Comparison of ENCODE assay signal across 9 cellular contexts in genomic region chr13:51959773-51960172, GRCh38. TPM values are rescaled to one million over a fixed set of nuclear protein-coding genes. Genes with fewer than 3 reads are reported as not detected.
DNase-seq lines count a peak whose midpoint lies in the region; ATAC-seq and TF ChIP-seq lines count a peak whose summit lies in the region.
"Had no signal": no experiment of that assay in that cellular context is flagged by ENCODE, and none has a peak within 500 bp of the region (broad histone marks: within the 10 kb centered on the region; RNA-seq: fewer than 3 reads in every experiment).

No MANE protein-coding gene starts in this region.

- ATAC-seq in GM19397 (IDR thresholded peaks at IDR 0.05; ENCODE audit: unreplicated experiment) (peak; percentile 78), HG03060 (IDR thresholded peaks at IDR 0.05; ENCODE audit: low read depth, unreplicated experiment) (peak; percentile 89)

- no peaks in the 10 kb centered on the region for H3K9me3 ChIP-seq in Peyer's patch

- no peaks in the 10 kb centered on the region for H3K27me3 ChIP-seq in Peyer's patch

- TF ChIP-seq CTCF in GM12875 (IDR thresholded peaks at IDR 0.05; ENCODE audit: borderline replicate concordance, insufficient read depth, low read depth, low read length) (peak; percentile 38; the same call in 1 of the 2 replicates), Peyer's patch (IDR thresholded peaks at IDR 0.05) (peak in 2 of 6 experiments; percentile 5 to 22), foreskin fibroblast (IDR thresholded peaks at IDR 0.05; ENCODE audit: low read depth, low read length) (no peak)

- H3K36me3 ChIP-seq in Peyer's patch = no peaks in the 10 kb centered on the region

- no peak for TF ChIP-seq POLR2A in Peyer's patch (IDR thresholded peaks at IDR 0.05)

- H3K4me3 ChIP-seq in GM12875 (ENCODE audit: low read depth, low read length) (no peak overlapping the region), Peyer's patch (no peak overlapping the region), foreskin fibroblast (ENCODE audit: low read depth in 1 of 2, low read length in 2 of 2) (no peak overlapping the region)

- DNase-seq in Peyer's patch = peak in 2 of 3 donors; percentile 68 to 69
- DNase-seq in T1000 (lab: John Stamatoyannopoulos, UW) = no peak
- DNase-seq in foreskin fibroblast = no peak
- no peak for DNase-seq in retina
- DNase-seq in NCI-H345 (lab: John Stamatoyannopoulos, UW) = no peak
- DNase-seq: activated CD8-positive, alpha-beta memory T cell treated with anti-CD3 and anti-CD28 coated beads, Interleukin-2, amount 50 U/mL, for 48 hours had no signal

- peak overlapping the region in 3 of 4 donors; percentile 22 to 77 (median 74) for H3K27ac ChIP-seq in Peyer's patch

- peaks cover 0 to 50% (median 1%) of the 10 kb centered on the region in 4 donors for H3K4me1 ChIP-seq in Peyer's patch

RNA-seq across cellular contexts. Expression of gene ATP7B, which starts 51.5 kb away (rescaled TPM):
- 10 to 100 TPM in 3 of 4 donors, 1 to 10 TPM in 1; 5.0 to 40.2 (median 33.0) TPM for total RNA-seq in Peyer's patch

RNA-seq across cellular contexts. Expression of gene ALG11, which starts 52.4 kb away (rescaled TPM):
- total RNA-seq in Peyer's patch = 10 to 100 TPM; 18.6 to 23.1 (median 21.6) TPM

Comparison
In these comparisons a context has a peak if more than half of its experiments do, and no peak if none do; other contexts are left out.
1. DNase-seq: peak in Peyer's patch (2 of 3); none in T1000 (single experiment), foreskin fibroblast (0 of 2), retina (single experiment) and NCI-H345 (single experiment).